In genomic region chr20:45924391-45925261, GRCh38 we compare ENCODE assay signal across 9 cellular contexts. TPM values are rescaled to one million over a fixed set of nuclear protein-coding genes. Genes with fewer than 3 reads are reported as not detected.
DNase-seq lines count a peak whose midpoint lies in the region; ATAC-seq and TF ChIP-seq lines count a peak whose summit lies in the region.
"Had no signal": no experiment of that assay in that cellular context is flagged by ENCODE, and none has a peak within 500 bp of the region (broad histone marks: within the 10 kb centered on the region; RNA-seq: fewer than 3 reads in every experiment).

No MANE protein-coding gene starts in this region.

- no peaks in the 10 kb centered on the region for H3K9me3 ChIP-seq in right atrium auricular region

- POLR2A ChIA-PET in activated CD4-positive, alpha-beta memory T cell treated with anti-CD3 and anti-CD28 coated beads, Interleukin-2, amount 10 ng/mL, durations not matched to agents 7 days and 5 days (lab: Charles Lee), result interaction anchor here (4.1 kb wide), 1 partner anchor 9 kb away, joined by 26 read pairs; the partner anchor contains the start of gene PCIF1

- H3K27ac ChIP-seq in C4-2B (peak overlapping the region; percentile 8; the same call in 1 of the 2 replicates), right atrium auricular region (peak overlapping the region; percentile 56 to 74)

- DNase-seq in amniotic epithelial cell (ENCODE audit: low read depth), result peak; percentile 77
- peak; percentile 80 for DNase-seq in right atrium auricular region (ENCODE audit: low spot score)
- DNase-seq in posterior vena cava (ENCODE audit: low spot score), result peak; percentile 90
- no peak for DNase-seq in NCI-H187 treated with DMSO at 0.1 percent for 48 hours (lab: John Stamatoyannopoulos, UW)
- DNase-seq in activated CD4-positive, alpha-beta memory T cell treated with anti-CD3 and anti-CD28 coated beads, Interleukin-2, amount 10 ng/mL, durations not matched to agents 7 days and 5 days, result no peak
- DNase-seq in activated CD4-positive, alpha-beta T cell treated with anti-CD3 and anti-CD28 coated beads, Interleukin-2, amount 50 U/mL, for 4 hours, result no peak
- DNase-seq: activated B cell treated with CpG ODN at 0.5 μM for 24 hours had no signal

- H3K27me3 ChIP-seq in right atrium auricular region, result no peaks in the 10 kb centered on the region

- H3K4me3 ChIP-seq in right atrium auricular region, result no peak overlapping the region

- no peaks in the 10 kb centered on the region for H3K36me3 Mint-ChIP-seq in activated CD4-positive, alpha-beta memory T cell treated with anti-CD3 and anti-CD28 coated beads, Interleukin-2, amount 10 ng/mL, durations not matched to agents 7 days and 5 days (ENCODE audit: low read depth)

- intact Hi-C loops in posterior vena cava (cut with DNase I), result no loop called here

- H3K9me3 Mint-ChIP-seq in activated CD4-positive, alpha-beta memory T cell treated with anti-CD3 and anti-CD28 coated beads, Interleukin-2, amount 10 ng/mL, durations not matched to agents 7 days and 5 days, result no peaks in the 10 kb centered on the region
- H3K9me3 Mint-ChIP-seq: activated B cell treated with CpG ODN at 0.5 μM for 24 hours had no signal

- no peak for ATAC-seq in HG02885 (IDR thresholded peaks at IDR 0.05; ENCODE audit: poor library complexity, unreplicated experiment)

- no peaks in the 10 kb centered on the region for H3K36me3 ChIP-seq in right atrium auricular region

- H3K27me3 Mint-ChIP-seq in activated CD4-positive, alpha-beta memory T cell treated with anti-CD3 and anti-CD28 coated beads, Interleukin-2, amount 10 ng/mL, durations not matched to agents 7 days and 5 days, result peaks cover 20% of the 10 kb centered on the region

- peaks cover 0 to 48% of the 10 kb centered on the region in 2 donors for H3K4me1 ChIP-seq in right atrium auricular region

- peaks cover 3% of the 10 kb centered on the region for H3K4me1 Mint-ChIP-seq in activated CD4-positive, alpha-beta memory T cell treated with anti-CD3 and anti-CD28 coated beads, Interleukin-2, amount 10 ng/mL, durations not matched to agents 7 days and 5 days
- H3K4me1 Mint-ChIP-seq: activated B cell treated with CpG ODN at 0.5 μM for 24 hours had no signal

- TF ChIP-seq CTCF in C4-2B (conservative IDR thresholded peaks at IDR 0.05), result no peak
- no peak for TF ChIP-seq CTCF in right atrium auricular region (IDR thresholded peaks at IDR 0.05)

- no peak overlapping the region for H3K4me3 Mint-ChIP-seq in activated CD4-positive, alpha-beta memory T cell treated with anti-CD3 and anti-CD28 coated beads, Interleukin-2, amount 10 ng/mL, durations not matched to agents 7 days and 5 days
- H3K4me3 Mint-ChIP-seq: activated B cell treated with CpG ODN at 0.5 μM for 24 hours had no signal

- CTCF ChIA-PET in activated CD4-positive, alpha-beta memory T cell treated with anti-CD3 and anti-CD28 coated beads, Interleukin-2, amount 10 ng/mL, durations not matched to agents 7 days and 5 days (lab: Charles Lee), result interaction anchor here (1.0 to 1.3 kb wide), 2 partner anchors 9 to 425 kb away, joined by 3 to 4 read pairs; no protein-coding TSS in a partner anchor

- no peak overlapping the region for H3K27ac Mint-ChIP-seq in activated CD4-positive, alpha-beta memory T cell treated with anti-CD3 and anti-CD28 coated beads, Interleukin-2, amount 10 ng/mL, durations not matched to agents 7 days and 5 days
- H3K27ac Mint-ChIP-seq: activated B cell treated with CpG ODN at 0.5 μM for 24 hours had no signal

RNA-seq across cellular contexts. Expression of gene PCIF1, which starts 9.9 kb away (rescaled TPM):
- total RNA-seq in right atrium auricular region (10 to 100 TPM; 21.1 to 39.8 TPM), posterior vena cava (10 to 100 TPM; 27.3 to 35.7 TPM)
- total RNA-seq in activated CD4-positive, alpha-beta memory T cell treated with anti-CD3 and anti-CD28 coated beads, Interleukin-2, amount 10 ng/mL, durations not matched to agents 7 days and 5 days, result 10 to 100 TPM; 44.2 to 45.7 TPM

RNA-seq across cellular contexts. Expression of gene PLTP, which starts 12.7 kb away (rescaled TPM):
- total RNA-seq in right atrium auricular region (100 to 1,000 TPM in 1 of 2 donors, 10 to 100 TPM in 1; 53.6 to 221 TPM), posterior vena cava (100 to 1,000 TPM; 134 to 689 TPM)
- 1 to 10 TPM; 2.8 to 3.1 TPM for total RNA-seq in activated CD4-positive, alpha-beta memory T cell treated with anti-CD3 and anti-CD28 coated beads, Interleukin-2, amount 10 ng/mL, durations not matched to agents 7 days and 5 days

RNA-seq across cellular contexts. Expression of gene CTSA, which starts 33.5 kb away (rescaled TPM):
- 100 to 1,000 TPM in 1 of 2 donors, 10 to 100 TPM in 1; 83.8 to 116 TPM for total RNA-seq in right atrium auricular region
- 100 to 1,000 TPM in 1 of 2 donors, 10 to 100 TPM in 1; 81.2 to 112 TPM for total RNA-seq in posterior vena cava
- 10 to 100 TPM; 64.3 to 64.6 TPM for total RNA-seq in activated CD4-positive, alpha-beta memory T cell treated with anti-CD3 and anti-CD28 coated beads, Interleukin-2, amount 10 ng/mL, durations not matched to agents 7 days and 5 days

RNA-seq across cellular contexts. Expression of gene NEURL2, which starts 33.6 kb away (rescaled TPM):
- total RNA-seq in right atrium auricular region, result 1 to 10 TPM; 8.7 to 8.8 TPM
- 10 to 100 TPM; 10.0 to 35.4 TPM for total RNA-seq in posterior vena cava
- 1 to 10 TPM; 1.0 to 1.6 TPM for total RNA-seq in activated CD4-positive, alpha-beta memory T cell treated with anti-CD3 and anti-CD28 coated beads, Interleukin-2, amount 10 ng/mL, durations not matched to agents 7 days and 5 days

RNA-seq across cellular contexts. Expression of gene SPATA25, which starts 37.2 kb away (rescaled TPM):
- total RNA-seq in right atrium auricular region (1 to 10 TPM; 1.1 to 1.4 TPM), posterior vena cava (1 to 10 TPM in 1 of 2 donors, under 1 TPM in 1; 1.00 to 9.6 TPM)
- total RNA-seq in activated CD4-positive, alpha-beta memory T cell treated with anti-CD3 and anti-CD28 coated beads, Interleukin-2, amount 10 ng/mL, durations not matched to agents 7 days and 5 days, result under 1 TPM; 0.30 to 0.88 TPM

Comparison
In these comparisons a context has a peak if more than half of its experiments do, and no peak if none do; other contexts are left out.
1. DNase-seq: peak in amniotic epithelial cell (single experiment), right atrium auricular region (single experiment) and posterior vena cava (single experiment); none in NCI-H187 treated with DMSO at 0.1 percent for 48 hours (single experiment), activated CD4-positive, alpha-beta memory T cell treated with anti-CD3 and anti-CD28 coated beads, Interleukin-2, amount 10 ng/mL, durations not matched to agents 7 days and 5 days (single experiment) and activated CD4-positive, alpha-beta T cell treated with anti-CD3 and anti-CD28 coated beads, Interleukin-2, amount 50 U/mL, for 4 hours (0 of 2).
2. RNA of gene PLTP, which starts 12.7 kb away (total RNA-seq): 134 to 689 TPM in posterior vena cava and 53.6 to 221 TPM in right atrium auricular region; 2.8 to 3.1 TPM in activated CD4-positive, alpha-beta memory T cell treated with anti-CD3 and anti-CD28 coated beads, Interleukin-2, amount 10 ng/mL, durations not matched to agents 7 days and 5 days; every median in the first group is over 10 times any median in the second.